In genomic region chr10:7610017-7610416, GRCh38 we compare ENCODE assay signal across 16 cellular contexts. TPM values are rescaled to one million over a fixed set of nuclear protein-coding genes. Genes with fewer than 3 reads are reported as not detected.
"Had no signal": no experiment of that assay in that cellular context is flagged by ENCODE, and none has a peak within 500 bp of the region (broad histone marks: within the 10 kb centered on the region; RNA-seq: fewer than 3 reads in every experiment).

No MANE protein-coding gene starts in this region.

- H3K4me1 Mint-ChIP-seq: neural progenitor cell had no signal

- H3K36me3 ChIP-seq: cardiac muscle cell, neural progenitor cell, pancreas had no signal

- H3K4me1 ChIP-seq: neural progenitor cell, pancreas had no signal

- H2AFZ ChIP-seq: neural progenitor cell had no signal

- H3K4me3 ChIP-seq: cardiac muscle cell, neural progenitor cell, pancreas had no signal

- H3K4me2 ChIP-seq: neural progenitor cell had no signal

- H3K36me3 Mint-ChIP-seq: neural progenitor cell, WTC11 had no signal

- H3K27me3 Mint-ChIP-seq: stimulated activated naive CD8-positive, alpha-beta T cell treated with anti-CD3 and anti-CD28 coated beads, Interleukin-15, Interleukin-2, amounts not matched to agents 100 ng/mL and 50 ng/mL, for 24 hours had no signal

- H3K27me3 ChIP-seq: cardiac muscle cell, neural progenitor cell, pancreas had no signal

- H3K27ac Mint-ChIP-seq: activated CD8-positive, alpha-beta T cell treated with anti-CD3 and anti-CD28 coated beads, Interleukin-2, amount 10 ng/mL, durations not matched to agents 7 days and 5 days; activated T-helper 1 cell treated with anti-CD3 and anti-CD28 coated beads, Interleukin-12 subunit alpha, Interleukin-12 subunit beta, Interleukin-2, Interleukin-4 antibody, amounts not matched to agents 30 ng/mL and 10 ng/mL and 1 ng/mL, durations not matched to agents 14 hours and 24 hours and 36 hours; dendritic cell treated with granulocyte-macrophage colony-stimulating factor and Interleukin-4, amounts not matched to agents 40 ng/mL and 50 ng/mL, for 4 days; endodermal cell; neural progenitor cell; stimulated activated naive CD8-positive, alpha-beta T cell treated with anti-CD3 and anti-CD28 coated beads, Interleukin-15, Interleukin-2, amounts not matched to agents 100 ng/mL and 50 ng/mL, for 24 hours; T-helper 1 cell treated with Interleukin-12 subunit alpha and Interleukin-12 subunit beta and Interleukin-4 antibody, amounts not matched to agents 30 μg/mL and 1 μg/mL, for 36 hours; WTC11 had no signal

- DNase-seq: activated CD4-positive, alpha-beta T cell treated with anti-CD3 and anti-CD28 coated beads for 48 hours; activated CD8-positive, alpha-beta T cell treated with anti-CD3 and anti-CD28 coated beads, Interleukin-2, amount 10 ng/mL, durations not matched to agents 7 days and 5 days; activated naive CD4-positive, alpha-beta T cell; endodermal cell; stimulated activated CD4-positive, alpha-beta T cell treated with anti-CD3 and anti-CD28 coated beads, Interleukin-2, amount 100 ng/mL, for 48 hours; stimulated activated CD8-positive, alpha-beta memory T cell treated with anti-CD3 and anti-CD28 coated beads, Interleukin-4, amount 100 ng/mL, for 48 hours had no signal

- H3K9me3 ChIP-seq: pancreas had no signal

- H3K9ac ChIP-seq: neural progenitor cell had no signal

- ATAC-seq: activated CD8-positive, alpha-beta T cell treated with anti-CD3 and anti-CD28 coated beads, Interleukin-2, amount 10 ng/mL, durations not matched to agents 7 days and 5 days; left lobe of liver; WTC11 had no signal

- H3K4me3 Mint-ChIP-seq: activated CD8-positive, alpha-beta T cell treated with anti-CD3 and anti-CD28 coated beads, Interleukin-2, amount 10 ng/mL, durations not matched to agents 7 days and 5 days; activated T-helper 1 cell treated with anti-CD3 and anti-CD28 coated beads, Interleukin-12 subunit alpha, Interleukin-12 subunit beta, Interleukin-2, Interleukin-4 antibody, amounts not matched to agents 30 ng/mL and 10 ng/mL and 1 ng/mL, durations not matched to agents 14 hours and 24 hours and 36 hours; dendritic cell treated with granulocyte-macrophage colony-stimulating factor and Interleukin-4, amounts not matched to agents 40 ng/mL and 50 ng/mL, for 4 days; endodermal cell; neural progenitor cell; stimulated activated naive CD8-positive, alpha-beta T cell treated with anti-CD3 and anti-CD28 coated beads, Interleukin-15, Interleukin-2, amounts not matched to agents 100 ng/mL and 50 ng/mL, for 24 hours; T-helper 1 cell treated with Interleukin-12 subunit alpha and Interleukin-12 subunit beta and Interleukin-4 antibody, amounts not matched to agents 30 μg/mL and 1 μg/mL, for 36 hours; WTC11 had no signal

- H3K27ac ChIP-seq: cardiac muscle cell, neural progenitor cell, pancreas had no signal

- H3K9me3 Mint-ChIP-seq: activated T-helper 1 cell treated with anti-CD3 and anti-CD28 coated beads, Interleukin-12 subunit alpha, Interleukin-12 subunit beta, Interleukin-2, Interleukin-4 antibody, amounts not matched to agents 30 ng/mL and 10 ng/mL and 1 ng/mL, durations not matched to agents 14 hours and 24 hours and 36 hours; dendritic cell treated with granulocyte-macrophage colony-stimulating factor and Interleukin-4, amounts not matched to agents 40 ng/mL and 50 ng/mL, for 4 days; endodermal cell; neural progenitor cell; stimulated activated naive CD8-positive, alpha-beta T cell treated with anti-CD3 and anti-CD28 coated beads, Interleukin-15, Interleukin-2, amounts not matched to agents 100 ng/mL and 50 ng/mL, for 24 hours; T-helper 1 cell treated with Interleukin-12 subunit alpha and Interleukin-12 subunit beta and Interleukin-4 antibody, amounts not matched to agents 30 μg/mL and 1 μg/mL, for 36 hours; WTC11 had no signal

RNA-seq across cellular contexts. Expression of gene ITIH5, which starts 56.7 kb away (rescaled TPM):
- total RNA-seq: activated CD8-positive, alpha-beta T cell treated with anti-CD3 and anti-CD28 coated beads, Interleukin-2, amount 10 ng/mL, durations not matched to agents 7 days and 5 days; activated T-helper 1 cell treated with anti-CD3 and anti-CD28 coated beads, Interleukin-12 subunit alpha, Interleukin-12 subunit beta, Interleukin-2, Interleukin-4 antibody, amounts not matched to agents 30 ng/mL and 10 ng/mL and 1 ng/mL, durations not matched to agents 14 hours and 24 hours and 36 hours; myocyte had no signal
